In genomic region chr12:94263011-94263786, GRCh38 we compare ENCODE assay signal across 8 cellular contexts.
DNase-seq lines count a peak whose midpoint lies in the region; ATAC-seq and TF ChIP-seq lines count a peak whose summit lies in the region.

No MANE protein-coding gene starts in this region.

- H3K9me3 ChIP-seq in psoas muscle (no peaks in the 10 kb centered on the region), aorta (ENCODE audit: control insufficient read depth, low read length) (no peaks in the 10 kb centered on the region)

- peak; percentile 66 to 72 for DNase-seq in activated CD4-positive, alpha-beta T cell treated with anti-CD3 and anti-CD28 coated beads for 4 hours
- peak; percentile 29 for DNase-seq in effector CD4-positive, alpha-beta T cell
- DNase-seq in psoas muscle (no peak), aorta (peak in 1 of 2 donors; percentile 64), NCI-H524 (lab: John Stamatoyannopoulos, UW) (no peak)

- H3K4me1 ChIP-seq in psoas muscle (peaks cover 40% of the 10 kb centered on the region), aorta (ENCODE audit: control insufficient read depth in 1 of 2, insufficient read depth in 2 of 2, low read length in 2 of 2) (no peaks in the 10 kb centered on the region)

- ATAC-seq in GM19035 (IDR thresholded peaks at IDR 0.05; ENCODE audit: unreplicated experiment) (peak; percentile 36), HG03457 (IDR thresholded peaks at IDR 0.05; ENCODE audit: unreplicated experiment) (peak; percentile 35), psoas muscle (no peak), aorta (ENCODE audit: low FRiP score) (no peak), HG02840 (IDR thresholded peaks at IDR 0.05; ENCODE audit: low FRiP score, unreplicated experiment) (no peak)

- WGBS in psoas muscle, 3 donors: 74 to 84% (median 75%) methylated on average over 14 of the region's 14 CpGs
- 52 to 72% methylated on average over 14 of the region's 14 CpGs for WGBS in aorta, 2 donors

- H3K4me3 ChIP-seq in psoas muscle: peak overlapping the region; percentile 73
- peak overlapping the region in 1 of 2 donors; percentile 69 for H3K4me3 ChIP-seq in aorta (ENCODE audit: low read length in 2 of 2)

- H3K36me3 ChIP-seq in psoas muscle (ENCODE audit: insufficient read depth in 1 of 2, low read depth in 1 of 2): no peaks in the 10 kb centered on the region
- H3K36me3 ChIP-seq in aorta (ENCODE audit: control insufficient read depth in 1 of 2, insufficient read depth in 2 of 2, low read length in 1 of 2): no peaks in the 10 kb centered on the region

- TF ChIP-seq CTCF in psoas muscle (IDR thresholded peaks at IDR 0.05): no peak

- intact Hi-C loops in psoas muscle (cut with DNase I): no loop called here
- intact Hi-C loops in aorta (cut with DNase I): loop anchor here (5.0 to 10.0 kb wide), 2 partner anchors 39 to 192 kb away; partner anchors contain the start of gene CEP83 (in 1 of the 2)

- H3K27ac ChIP-seq in psoas muscle (peak overlapping the region; percentile 82), aorta (ENCODE audit: low read depth in 1 of 2, low read length in 2 of 2) (peak overlapping the region; percentile 19 to 74)

- H3K27me3 ChIP-seq in psoas muscle (ENCODE audit: insufficient read depth in 3 of 3, low read length in 2 of 3): no peaks in the 10 kb centered on the region
- H3K27me3 ChIP-seq in aorta (ENCODE audit: control insufficient read depth in 1 of 2, insufficient read depth in 2 of 2, low read length in 1 of 2): no peaks in the 10 kb centered on the region

Comparison
In these comparisons a context has a peak if more than half of its experiments do, and no peak if none do; other contexts are left out.
1. ATAC-seq: peak in GM19035 (single experiment) and HG03457 (single experiment); none in psoas muscle (0 of 4), aorta (single experiment) and HG02840 (single experiment).
2. DNase-seq: peak in activated CD4-positive, alpha-beta T cell treated with anti-CD3 and anti-CD28 coated beads for 4 hours (2 of 2) and effector CD4-positive, alpha-beta T cell (single experiment); none in psoas muscle (0 of 2) and NCI-H524 (0 of 2).
3. intact Hi-C loops: an anchor here in aorta (5.0 to 10.0 kb wide); none called in psoas muscle.